In the genomic region with DNA sequence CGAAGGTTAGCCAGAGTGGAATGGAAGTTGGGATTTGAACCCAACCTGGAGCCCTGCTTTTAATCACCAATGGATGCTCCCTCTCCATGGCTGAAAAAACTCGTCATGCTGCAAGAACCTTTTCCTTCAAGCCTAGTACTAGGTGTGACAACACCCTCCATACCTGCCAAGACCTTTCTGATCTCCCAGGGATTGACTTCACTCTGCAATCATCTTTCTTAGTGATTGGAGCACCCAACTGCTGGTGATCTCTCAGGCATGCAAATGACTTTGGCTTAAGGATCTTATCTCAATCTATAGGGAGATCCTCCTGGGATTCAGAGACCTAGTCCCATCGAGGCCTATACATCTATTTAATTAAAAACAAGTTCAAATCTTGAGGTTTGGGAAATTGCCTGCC, we compare ENCODE assay signal across 3 cellular contexts.
TF ChIP-seq lines count a peak whose summit lies in the region.

No MANE protein-coding gene starts in this region.

TF ChIP-seq in SK-N-SH, 30 proteins besides CTCF, POLR2A, EP300 and RAD21 (continues in another document):
- TF ChIP-seq YY1 (IDR thresholded peaks at IDR 0.05; ENCODE audit: low read depth) = no peak
- TF ChIP-seq, protein P1, sequence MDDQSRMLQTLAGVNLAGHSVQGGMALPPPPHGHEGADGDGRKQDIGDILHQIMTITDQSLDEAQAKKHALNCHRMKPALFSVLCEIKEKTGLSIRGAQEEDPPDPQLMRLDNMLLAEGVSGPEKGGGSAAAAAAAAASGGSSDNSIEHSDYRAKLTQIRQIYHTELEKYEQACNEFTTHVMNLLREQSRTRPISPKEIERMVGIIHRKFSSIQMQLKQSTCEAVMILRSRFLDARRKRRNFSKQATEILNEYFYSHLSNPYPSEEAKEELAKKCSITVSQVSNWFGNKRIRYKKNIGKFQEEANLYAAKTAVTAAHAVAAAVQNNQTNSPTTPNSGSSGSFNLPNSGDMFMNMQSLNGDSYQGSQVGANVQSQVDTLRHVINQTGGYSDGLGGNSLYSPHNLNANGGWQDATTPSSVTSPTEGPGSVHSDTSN (IDR thresholded peaks at IDR 0.05) = no peak
- no peak for TF ChIP-seq FOXM1 (IDR thresholded peaks at IDR 0.05; ENCODE audit: low read depth)
- no peak for TF ChIP-seq FOXJ3 (CRISPR knock-in tag; IDR thresholded peaks at IDR 0.05)
- TF ChIP-seq GATA2 (CRISPR knock-in tag; IDR thresholded peaks at IDR 0.05) = no peak
- TF ChIP-seq JUND (IDR thresholded peaks at IDR 0.05) = no peak
- TF ChIP-seq MAX (IDR thresholded peaks at IDR 0.05; ENCODE audit: low read depth) = no peak
- TF ChIP-seq POLR2AphosphoS5 (IDR thresholded peaks at IDR 0.05; ENCODE audit: low read depth, low read length) = no peak
- TF ChIP-seq NRF1 (IDR thresholded peaks at IDR 0.05; ENCODE audit: low read depth, low read length) = no peak
- TF ChIP-seq TEAD4 (IDR thresholded peaks at IDR 0.05; ENCODE audit: borderline replicate concordance, insufficient read depth) = no peak
- no peak for TF ChIP-seq EZH2phosphoT487 (IDR thresholded peaks at IDR 0.05; ENCODE audit: borderline replicate concordance, low read depth)
- no peak for TF ChIP-seq CHD2 (IDR thresholded peaks at IDR 0.05; ENCODE audit: low read length, partially characterized antibody)
- no peak for TF ChIP-seq ZBTB33 (IDR thresholded peaks at IDR 0.05; ENCODE audit: borderline replicate concordance, low read depth)
- no peak for TF ChIP-seq ELF1 (IDR thresholded peaks at IDR 0.05)
- no peak for TF ChIP-seq USF2 (IDR thresholded peaks at IDR 0.05; ENCODE audit: borderline replicate concordance, low read depth, low read length)
- no peak for TF ChIP-seq USF1 (IDR thresholded peaks at IDR 0.05; ENCODE audit: borderline replicate concordance, low read depth)
- TF ChIP-seq FOSL2 (IDR thresholded peaks at IDR 0.05; ENCODE audit: borderline replicate concordance, low read depth) = no peak

TF ChIP-seq in SK-N-SH treated with all-trans-retinoic acid at 6 μM for 48 hours, 23 proteins besides CTCF, POLR2A, EP300 and RAD21:
- TF ChIP-seq ZNF8 (CRISPR knock-in tag; IDR thresholded peaks at IDR 0.05) (no peak), BACH2 (CRISPR knock-in tag; IDR thresholded peaks at IDR 0.05; ENCODE audit: borderline replicate concordance) (no peak), PATZ1 (CRISPR knock-in tag; IDR thresholded peaks at IDR 0.05; ENCODE audit: borderline replicate concordance) (no peak), ISL1 (CRISPR knock-in tag; IDR thresholded peaks at IDR 0.05) (no peak), ZNF70 (CRISPR knock-in tag; IDR thresholded peaks at IDR 0.05) (no peak), OSR1 (CRISPR knock-in tag; IDR thresholded peaks at IDR 0.05) (no peak), ESRRG (CRISPR knock-in tag; IDR thresholded peaks at IDR 0.05) (no peak), RARB (CRISPR knock-in tag; IDR thresholded peaks at IDR 0.05) (no peak), TOX (CRISPR knock-in tag; IDR thresholded peaks at IDR 0.05; ENCODE audit: borderline replicate concordance) (no peak), ARNTL (CRISPR knock-in tag; IDR thresholded peaks at IDR 0.05; ENCODE audit: borderline replicate concordance, low read depth) (no peak), ZFP3 (CRISPR knock-in tag; IDR thresholded peaks at IDR 0.05) (no peak), CSDC2 (CRISPR knock-in tag; IDR thresholded peaks at IDR 0.05) (no peak), GLIS3 (CRISPR knock-in tag; IDR thresholded peaks at IDR 0.05) (no peak)
- TF ChIP-seq, protein P2, sequence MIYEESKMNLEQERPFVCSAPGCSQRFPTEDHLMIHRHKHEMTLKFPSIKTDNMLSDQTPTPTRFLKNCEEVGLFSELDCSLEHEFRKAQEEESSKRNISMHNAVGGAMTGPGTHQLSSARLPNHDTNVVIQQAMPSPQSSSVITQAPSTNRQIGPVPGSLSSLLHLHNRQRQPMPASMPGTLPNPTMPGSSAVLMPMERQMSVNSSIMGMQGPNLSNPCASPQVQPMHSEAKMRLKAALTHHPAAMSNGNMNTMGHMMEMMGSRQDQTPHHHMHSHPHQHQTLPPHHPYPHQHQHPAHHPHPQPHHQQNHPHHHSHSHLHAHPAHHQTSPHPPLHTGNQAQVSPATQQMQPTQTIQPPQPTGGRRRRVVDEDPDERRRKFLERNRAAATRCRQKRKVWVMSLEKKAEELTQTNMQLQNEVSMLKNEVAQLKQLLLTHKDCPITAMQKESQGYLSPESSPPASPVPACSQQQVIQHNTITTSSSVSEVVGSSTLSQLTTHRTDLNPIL (CRISPR knock-in tag; IDR thresholded peaks at IDR 0.05; ENCODE audit: low read depth) = no peak
- TF ChIP-seq, protein P3, sequence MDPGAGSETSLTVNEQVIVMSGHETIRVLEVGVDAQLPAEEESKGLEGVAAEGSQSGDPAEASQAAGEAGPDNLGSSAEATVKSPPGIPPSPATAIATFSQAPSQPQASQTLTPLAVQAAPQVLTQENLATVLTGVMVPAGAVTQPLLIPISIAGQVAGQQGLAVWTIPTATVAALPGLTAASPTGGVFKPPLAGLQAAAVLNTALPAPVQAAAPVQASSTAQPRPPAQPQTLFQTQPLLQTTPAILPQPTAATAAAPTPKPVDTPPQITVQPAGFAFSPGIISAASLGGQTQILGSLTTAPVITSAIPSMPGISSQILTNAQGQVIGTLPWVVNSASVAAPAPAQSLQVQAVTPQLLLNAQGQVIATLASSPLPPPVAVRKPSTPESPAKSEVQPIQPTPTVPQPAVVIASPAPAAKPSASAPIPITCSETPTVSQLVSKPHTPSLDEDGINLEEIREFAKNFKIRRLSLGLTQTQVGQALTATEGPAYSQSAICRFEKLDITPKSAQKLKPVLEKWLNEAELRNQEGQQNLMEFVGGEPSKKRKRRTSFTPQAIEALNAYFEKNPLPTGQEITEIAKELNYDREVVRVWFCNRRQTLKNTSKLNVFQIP (CRISPR knock-in tag; IDR thresholded peaks at IDR 0.05; ENCODE audit: borderline replicate concordance, low read depth) = no peak
TF ChIP-seq in SK-N-SH treated with all-trans-retinoic acid at 6 μM for 48 hours: peak in this region for 0.

TF ChIP-seq in endothelial cell of umbilical vein, 7 proteins besides CTCF, POLR2A, EP300 and RAD21:
- no peak for TF ChIP-seq MAX (IDR thresholded peaks at IDR 0.05; ENCODE audit: insufficient read depth, insufficient read length)
- no peak for TF ChIP-seq EZH2 (IDR thresholded peaks at IDR 0.05; ENCODE audit: borderline replicate concordance, low read depth, low read length, severe bottlenecking)
- no peak for TF ChIP-seq GATA2 (IDR thresholded peaks at IDR 0.05; ENCODE audit: insufficient read depth, insufficient read length, low read depth, low read length)
- no peak for TF ChIP-seq FOS (IDR thresholded peaks at IDR 0.05; ENCODE audit: borderline replicate concordance, insufficient read depth, low read length)
- TF ChIP-seq JUN (IDR thresholded peaks at IDR 0.05; ENCODE audit: borderline replicate concordance, insufficient read depth, insufficient read length, low read depth) = no peak
- TF ChIP-seq POLR2AphosphoS5 (IDR thresholded peaks at IDR 0.05; ENCODE audit: insufficient read depth, low read depth, low read length) = no peak
- TF ChIP-seq MYC (IDR thresholded peaks at IDR 0.05; ENCODE audit: low read depth, low read length) = no peak
